ENCODE assay signal across 1 cellular context in genomic region chr13:46542833-46543232, GRCh38.
TF ChIP-seq lines count a peak whose summit lies in the region.

No MANE protein-coding gene starts in this region.

TF ChIP-seq in GM12878, 131 proteins besides CTCF, POLR2A, EP300 and RAD21 (continued from another document):
- TF ChIP-seq E4F1 (IDR thresholded peaks at IDR 0.05; ENCODE audit: borderline replicate concordance, partially characterized antibody) (no peak), GABPA (IDR thresholded peaks at IDR 0.05; ENCODE audit: low read depth) (no peak), ZNF592 (IDR thresholded peaks at IDR 0.05) (no peak), LARP7 (IDR thresholded peaks at IDR 0.05) (no peak), NR2C1 (IDR thresholded peaks at IDR 0.05) (no peak), PAX5 (IDR thresholded peaks at IDR 0.05; ENCODE audit: borderline replicate concordance, low read depth, low read length) (no peak), EZH2 (IDR thresholded peaks at IDR 0.05; ENCODE audit: borderline replicate concordance, control insufficient read depth, low read depth, low read length) (no peak), SUZ12 (IDR thresholded peaks at IDR 0.05; ENCODE audit: unreplicated experiment) (no peak), BMI1 (IDR thresholded peaks at IDR 0.05; ENCODE audit: borderline replicate concordance) (peak; percentile 50; the same call in 1 of the 2 replicates), HSF1 (IDR thresholded peaks at IDR 0.05; ENCODE audit: low read depth, low read length) (no peak), YBX1 (IDR thresholded peaks at IDR 0.05) (no peak), PML (IDR thresholded peaks at IDR 0.05; ENCODE audit: low read length) (no peak), CHD1 (IDR thresholded peaks at IDR 0.05; ENCODE audit: low read depth, low read length) (no peak), ZBTB33 (IDR thresholded peaks at IDR 0.05) (no peak), FOXK2 (IDR thresholded peaks at IDR 0.05) (no peak), KAT2A (conservative IDR thresholded peaks at IDR 0.05; ENCODE audit: control insufficient read depth, low read depth, low read length) (no peak), ATF3 (IDR thresholded peaks at IDR 0.05; ENCODE audit: borderline replicate concordance, extremely low read depth, low read depth, low read length) (no peak), ZNF622 (IDR thresholded peaks at IDR 0.05) (no peak), HDGF (IDR thresholded peaks at IDR 0.05) (no peak), BHLHE40 (IDR thresholded peaks at IDR 0.05; ENCODE audit: borderline replicate concordance in 1 of 2, low read depth in 2 of 2, low read length in 1 of 2) (peak in 1 of 2 experiments; percentile 76; a peak in 2 of 4 replicates), MTA2 (IDR thresholded peaks at IDR 0.05; ENCODE audit: low read depth) (peak; percentile 92; the same call in 1 of the 2 replicates), ATF2 (IDR thresholded peaks at IDR 0.05; ENCODE audit: low read length) (no peak), NBN (IDR thresholded peaks at IDR 0.05) (peak; percentile 77; the same call in 1 of the 2 replicates), USF1 (IDR thresholded peaks at IDR 0.05; ENCODE audit: borderline replicate concordance, extremely low read length, insufficient read depth, low read depth, low read length) (no peak), NFXL1 (IDR thresholded peaks at IDR 0.05; ENCODE audit: borderline replicate concordance) (no peak), FOS (IDR thresholded peaks at IDR 0.05; ENCODE audit: borderline replicate concordance, extremely low read depth, insufficient read length) (no peak), TCF7 (IDR thresholded peaks at IDR 0.05; ENCODE audit: borderline replicate concordance) (no peak), ZBTB40 (IDR thresholded peaks at IDR 0.05; ENCODE audit: borderline replicate concordance) (no peak), CREM (IDR thresholded peaks at IDR 0.05; ENCODE audit: low read depth) (no peak)
TF ChIP-seq in GM12878: peak in this region for 13.
